ENCODE assay signal across 35 cellular contexts in genomic region chr10:120039066-120039465, GRCh38.
"Had no signal": no experiment of that assay in that cellular context is flagged by ENCODE, and none has a peak within 500 bp of the region (broad histone marks: within the 10 kb centered on the region; RNA-seq: fewer than 3 reads in every experiment).

No MANE protein-coding gene starts in this region.

- H3K27ac Mint-ChIP-seq: activated B cell treated with CpG ODN at 0.5 μM for 24 hours; activated CD4-positive, alpha-beta memory T cell treated with anti-CD3 and anti-CD28 coated beads for 36 hours; activated CD4-positive, alpha-beta T cell treated with anti-CD3 and anti-CD28 coated beads, Interleukin-2, amount 10 ng/mL, durations not matched to agents 24 days and 14 days; activated CD8-positive, alpha-beta T cell treated with anti-CD3 and anti-CD28 coated beads for 36 hours; activated naive CD4-positive, alpha-beta T cell treated with anti-CD3 and anti-CD28 coated beads for 36 hours; activated naive CD4-positive, alpha-beta T cell treated with anti-CD3 and anti-CD28 coated beads, Interleukin-2, amount 50 U/mL, for 72 hours; activated naive CD8-positive, alpha-beta T cell treated with anti-CD3 and anti-CD28 coated beads for 36 hours; activated T-cell treated with anti-CD3 and anti-CD28 coated beads, Interleukin-2, amount 50 U/mL, for 72 hours; activated T-helper 1 cell treated with anti-CD3 and anti-CD28 coated beads, Interleukin-12 subunit alpha, Interleukin-12 subunit beta, Interleukin-2, Interleukin-4 antibody, amounts not matched to agents 30 ng/mL and 10 ng/mL and 1 ng/mL, durations not matched to agents 14 hours and 24 hours and 36 hours; activated T-helper 17 cell treated with anti-CD3 and anti-CD28 coated beads, Interleukin-2, amount 50 U/mL, for 72 hours; T-helper 1 cell treated with Interleukin-12 subunit alpha and Interleukin-12 subunit beta and Interleukin-4 antibody, amounts not matched to agents 30 μg/mL and 1 μg/mL, for 36 hours; T-helper 2 cell treated with Interferon-gamma antibody and Interleukin-4, amounts not matched to agents 5 μg/mL and 100 μg/mL, for 36 hours had no signal

- H3K4me3 Mint-ChIP-seq: activated B cell treated with CpG ODN at 0.5 μM for 24 hours; activated CD4-positive, alpha-beta memory T cell treated with anti-CD3 and anti-CD28 coated beads for 36 hours; activated CD4-positive, alpha-beta T cell treated with anti-CD3 and anti-CD28 coated beads, Interleukin-2, amount 10 ng/mL, durations not matched to agents 24 days and 14 days; activated CD8-positive, alpha-beta T cell treated with anti-CD3 and anti-CD28 coated beads for 36 hours; activated naive CD4-positive, alpha-beta T cell treated with anti-CD3 and anti-CD28 coated beads for 36 hours; activated naive CD8-positive, alpha-beta T cell treated with anti-CD3 and anti-CD28 coated beads for 36 hours; activated T-cell treated with anti-CD3 and anti-CD28 coated beads, Interleukin-2, amount 50 U/mL, for 4 hours; activated T-cell treated with anti-CD3 and anti-CD28 coated beads, Interleukin-2, amount 50 U/mL, for 72 hours; activated T-helper 1 cell treated with anti-CD3 and anti-CD28 coated beads, Interleukin-12 subunit alpha, Interleukin-12 subunit beta, Interleukin-2, Interleukin-4 antibody, amounts not matched to agents 30 ng/mL and 10 ng/mL and 1 ng/mL, durations not matched to agents 14 hours and 24 hours and 36 hours; activated T-helper 17 cell treated with anti-CD3 and anti-CD28 coated beads, Interleukin-2, amount 50 U/mL, for 72 hours; T-helper 1 cell treated with Interleukin-12 subunit alpha and Interleukin-12 subunit beta and Interleukin-4 antibody, amounts not matched to agents 30 μg/mL and 1 μg/mL, for 36 hours; T-helper 2 cell treated with Interferon-gamma antibody and Interleukin-4, amounts not matched to agents 5 μg/mL and 100 μg/mL, for 36 hours had no signal

- DNase-seq: activated B cell treated with CpG ODN at 0.5 μM for 24 hours; activated CD4-positive, alpha-beta memory T cell treated with anti-CD3 and anti-CD28 coated beads for 36 hours; activated CD4-positive, alpha-beta T cell treated with anti-CD3 and anti-CD28 coated beads for 4 hours; activated CD4-positive, alpha-beta T cell treated with anti-CD3 and anti-CD28 coated beads, Interleukin-2, amount 10 ng/mL, durations not matched to agents 24 days and 14 days; activated CD4-positive, alpha-beta T cell treated with anti-CD3 and anti-CD28 coated beads, Interleukin-2, amount 50 U/mL, for 1 hour; activated CD4-positive, alpha-beta T cell treated with anti-CD3 and anti-CD28 coated beads, Interleukin-2, amount 50 U/mL, for 4 hours; activated CD4-positive, CD25-positive, alpha-beta regulatory T cell treated with anti-CD3 and anti-CD28 coated beads, Interleukin-2, amount 50 U/mL, for 72 hours; activated CD8-positive, alpha-beta memory T cell treated with anti-CD3 and anti-CD28 coated beads, Interleukin-2, amount 50 U/mL, for 4 hours; activated CD8-positive, alpha-beta T cell treated with anti-CD3 and anti-CD28 coated beads for 36 hours; activated effector memory CD4-positive, alpha-beta T cell treated with anti-CD3 and anti-CD28 coated beads, Interleukin-2, amount 50 U/mL, for 16 hours; activated gamma-delta T cell treated with Interleukin-2 at 50 U/mL for 16 hours; activated naive CD4-positive, alpha-beta T cell; activated naive CD4-positive, alpha-beta T cell treated with anti-CD3 and anti-CD28 coated beads for 36 hours; activated naive CD4-positive, alpha-beta T cell treated with anti-CD3 and anti-CD28 coated beads, Interleukin-2, amount 50 U/mL, for 16 hours; activated naive CD8-positive, alpha-beta T cell treated with anti-CD3 and anti-CD28 coated beads for 36 hours; activated T-cell treated with anti-CD3 and anti-CD28 coated beads for 4 hours; activated T-cell treated with anti-CD3 and anti-CD28 coated beads, Interleukin-2, amount 50 U/mL, for 1 hour; activated T-cell treated with anti-CD3 and anti-CD28 coated beads, Interleukin-2, amount 50 U/mL, for 4 hours; activated T-cell treated with anti-CD3 and anti-CD28 coated beads, Interleukin-2, amount 50 U/mL, for 72 hours; adrenal gland; amniotic stem cell; aorta; body of pancreas; brain microvascular endothelial cell; central memory CD4-positive, alpha-beta T cell; T-helper 1 cell; T-helper 2 cell; T-helper 9 cell had no signal

- H3K27ac ChIP-seq: adrenal gland, body of pancreas, brain microvascular endothelial cell, breast epithelium, VCaP had no signal

- H3K4me1 Mint-ChIP-seq: activated B cell treated with CpG ODN at 0.5 μM for 24 hours; activated CD4-positive, alpha-beta T cell treated with anti-CD3 and anti-CD28 coated beads, Interleukin-2, amount 10 ng/mL, durations not matched to agents 24 days and 14 days; activated naive CD8-positive, alpha-beta T cell treated with anti-CD3 and anti-CD28 coated beads for 36 hours; activated T-helper 17 cell treated with anti-CD3 and anti-CD28 coated beads, Interleukin-2, amount 50 U/mL, for 72 hours had no signal

- H3K27me3 ChIP-seq: adrenal gland, body of pancreas, brain microvascular endothelial cell, breast epithelium had no signal

- H3K4me3 ChIP-seq: adrenal gland, body of pancreas, breast epithelium had no signal

- H3K9me3 ChIP-seq: adrenal gland, body of pancreas, breast epithelium had no signal

- H3K36me3 ChIP-seq: adrenal gland, brain microvascular endothelial cell, breast epithelium had no signal

- H3K4me1 ChIP-seq: adrenal gland, body of pancreas, breast epithelium had no signal

- H3K9me3 Mint-ChIP-seq: activated B cell treated with CpG ODN at 0.5 μM for 24 hours; activated CD4-positive, alpha-beta memory T cell treated with anti-CD3 and anti-CD28 coated beads for 36 hours; activated CD4-positive, alpha-beta T cell treated with anti-CD3 and anti-CD28 coated beads, Interleukin-2, amount 10 ng/mL, durations not matched to agents 24 days and 14 days; activated CD8-positive, alpha-beta T cell treated with anti-CD3 and anti-CD28 coated beads for 36 hours; activated naive CD4-positive, alpha-beta T cell treated with anti-CD3 and anti-CD28 coated beads for 36 hours; activated naive CD4-positive, alpha-beta T cell treated with anti-CD3 and anti-CD28 coated beads, Interleukin-2, amount 50 U/mL, for 72 hours; activated T-cell treated with anti-CD3 and anti-CD28 coated beads, Interleukin-2, amount 50 U/mL, for 4 hours; activated T-cell treated with anti-CD3 and anti-CD28 coated beads, Interleukin-2, amount 50 U/mL, for 72 hours; activated T-helper 1 cell treated with anti-CD3 and anti-CD28 coated beads, Interleukin-12 subunit alpha, Interleukin-12 subunit beta, Interleukin-2, Interleukin-4 antibody, amounts not matched to agents 30 ng/mL and 10 ng/mL and 1 ng/mL, durations not matched to agents 14 hours and 24 hours and 36 hours; activated T-helper 17 cell treated with anti-CD3 and anti-CD28 coated beads, Interleukin-2, amount 50 U/mL, for 72 hours; T-helper 1 cell treated with Interleukin-12 subunit alpha and Interleukin-12 subunit beta and Interleukin-4 antibody, amounts not matched to agents 30 μg/mL and 1 μg/mL, for 36 hours; T-helper 2 cell treated with Interferon-gamma antibody and Interleukin-4, amounts not matched to agents 5 μg/mL and 100 μg/mL, for 36 hours had no signal

- ATAC-seq: activated CD8-positive, alpha-beta T cell treated with anti-CD3 and anti-CD28 coated beads for 36 hours; activated naive CD4-positive, alpha-beta T cell treated with anti-CD3 and anti-CD28 coated beads, Interleukin-2, amount 50 U/mL, for 72 hours; activated T-cell treated with anti-CD3 and anti-CD28 coated beads, Interleukin-2, amount 50 U/mL, for 4 hours; activated T-cell treated with anti-CD3 and anti-CD28 coated beads, Interleukin-2, amount 50 U/mL, for 72 hours; activated T-helper 17 cell treated with anti-CD3 and anti-CD28 coated beads, Interleukin-2, amount 50 U/mL, for 72 hours; body of pancreas had no signal

- H3K36me3 Mint-ChIP-seq: activated CD4-positive, alpha-beta memory T cell treated with anti-CD3 and anti-CD28 coated beads for 36 hours; activated naive CD4-positive, alpha-beta T cell treated with anti-CD3 and anti-CD28 coated beads, Interleukin-2, amount 50 U/mL, for 72 hours; activated naive CD8-positive, alpha-beta T cell treated with anti-CD3 and anti-CD28 coated beads for 36 hours had no signal
